ENCODE assay signal across 8 cellular contexts in the genomic region with DNA sequence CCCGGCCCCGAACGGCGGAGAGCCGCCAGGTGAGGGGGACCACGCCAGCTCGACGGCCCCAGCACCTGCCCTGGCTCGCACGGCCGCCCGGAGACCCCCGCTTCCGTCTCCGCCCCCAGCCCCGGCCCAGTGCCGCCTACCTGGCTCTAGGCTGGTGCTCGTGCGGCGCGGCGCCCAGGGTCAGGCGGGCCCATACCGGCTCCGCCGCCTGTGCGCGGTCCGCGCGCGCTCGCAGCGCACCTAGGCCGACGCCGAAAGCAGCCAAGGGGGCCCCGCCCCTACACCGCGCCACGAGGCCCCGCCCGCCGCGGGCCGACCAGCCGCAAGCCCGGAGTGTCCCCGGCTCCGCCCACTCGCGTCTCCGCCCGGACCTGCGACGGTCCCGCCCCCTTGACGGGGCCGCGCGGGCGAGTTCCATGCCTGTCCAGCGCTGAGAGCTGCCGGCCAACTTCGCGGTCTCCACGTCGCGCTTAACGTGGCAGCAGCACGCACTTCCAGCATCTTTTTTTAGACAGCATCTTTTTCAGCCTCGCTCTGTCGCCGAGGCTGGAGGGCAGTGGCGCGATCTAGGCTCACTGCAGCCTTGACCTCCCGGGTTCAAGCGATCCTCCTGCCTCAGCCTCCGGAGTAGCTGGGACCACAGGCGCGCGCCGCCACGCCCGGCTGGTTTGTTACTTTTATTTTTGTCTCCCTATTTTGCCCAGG. TPM values are rescaled to one million over a fixed set of nuclear protein-coding genes. Genes with fewer than 3 reads are reported as not detected.
DNase-seq lines count a peak whose midpoint lies in the region; ATAC-seq and TF ChIP-seq lines count a peak whose summit lies in the region.

Gene SLC25A39 (minus strand): TSS at position 253 of the 705 bp plus-strand sequence. CDS start 1,261 bp downstream, outside the sequence.

- H3K4me1 ChIP-seq in mammary epithelial cell (ENCODE audit: insufficient read depth, low read length) (peaks cover 8% of the 10 kb centered on the region), smooth muscle cell (ENCODE audit: low read depth) (peaks cover 12% of the 10 kb centered on the region)

- DNase-seq in ACHN: peak; percentile 96
- DNase-seq in NCI-H2196 (lab: John Stamatoyannopoulos, UW; ENCODE audit: unreplicated experiment): peak; percentile 96
- DNase-seq in mammary epithelial cell: peak; percentile 92
- DNase-seq in iPS-NIHi11 (ENCODE audit: low spot score): peak; percentile 92
- DNase-seq in smooth muscle cell (lab: John Stamatoyannopoulos, UW; ENCODE audit: unreplicated experiment): peak; percentile 85

- no peaks in the 10 kb centered on the region for H4K20me1 ChIP-seq in mammary epithelial cell (ENCODE audit: insufficient read depth, low read length)
- peaks cover 6% of the 10 kb centered on the region for H4K20me1 ChIP-seq in smooth muscle cell (ENCODE audit: low read depth)

- dilution Hi-C loops in mammary epithelial cell (cut with HindIII; ENCODE audit: low sequenced_read_pairs): no loop called here

- H3K36me3 ChIP-seq in mammary epithelial cell (ENCODE audit: insufficient read depth, low read length): peaks cover 11% of the 10 kb centered on the region
- H3K36me3 ChIP-seq in smooth muscle cell (ENCODE audit: low read depth): no peaks in the 10 kb centered on the region

- CTCF ChIA-PET in mammary epithelial cell (lab: Charles Lee; ENCODE audit: low non-redundant PET): no interaction called here

- BruUV-seq in mammary epithelial cell (replicated peaks; lab: Mats Ljungman, UMichigan): no TSS peak

- WGBS in mammary epithelial cell (ENCODE audit: low coverage, missing lambda C conversion rate): 2% methylated on average over 18 of the region's 85 CpGs
- 1% methylated on average over 33 of the region's 85 CpGs for WGBS in smooth muscle cell (ENCODE audit: low lambda C conversion rate)

- H2AFZ ChIP-seq in mammary epithelial cell (ENCODE audit: low read depth, low read length) (peak within 1 kb of the TSS; percentile 90), smooth muscle cell (ENCODE audit: low read depth) (peak within 1 kb of the TSS; percentile 74)

- H3K9ac ChIP-seq in mammary epithelial cell (ENCODE audit: insufficient read depth, low read length): peak within 1 kb of the TSS; percentile 77
- H3K9ac ChIP-seq in smooth muscle cell (ENCODE audit: low read depth): peak within 1 kb of the TSS; percentile 81

- intact Hi-C loops in mammary epithelial cell (cut with micrococcal nuclease): loop anchor here (1.0 to 2.0 kb wide), 4 partner anchors 20 to 199 kb away; partner anchors contain the start of gene GRN

- peak within 1 kb of the TSS; percentile 84 for H3K4me3 ChIP-seq in WI38 (ENCODE audit: low read depth, low read length)
- H3K4me3 ChIP-seq in mammary epithelial cell (replicated peaks in 1 of 3; ENCODE audit: insufficient read depth in 1 of 3, low read depth in 2 of 3, low read length in 3 of 3): peak within 1 kb of the TSS; percentile 77 to 85 (median 83)
- peak within 1 kb of the TSS; percentile 82 for H3K4me3 ChIP-seq in smooth muscle cell

- TF ChIP-seq CTCF in WI38 (IDR thresholded peaks at IDR 0.05; ENCODE audit: low read depth, low read length) (no peak), mammary epithelial cell (conservative IDR thresholded peaks at IDR 0.05 in 1 of 2, IDR thresholded peaks at IDR 0.05 in 1 of 2; ENCODE audit: extremely low read depth in 1 of 2, insufficient read depth in 1 of 2, low read depth in 1 of 2, low read length in 2 of 2) (no peak), smooth muscle cell (IDR thresholded peaks at IDR 0.05; ENCODE audit: borderline replicate concordance, insufficient read depth, poor library complexity, severe bottlenecking) (no peak)

- H3K79me2 ChIP-seq in mammary epithelial cell (ENCODE audit: insufficient read depth, low read length): peaks cover 26% of the 10 kb centered on the region
- peaks cover 16% of the 10 kb centered on the region for H3K79me2 ChIP-seq in smooth muscle cell (ENCODE audit: low read depth)

- H3K27me3 ChIP-seq in mammary epithelial cell (ENCODE audit: insufficient read depth, low read length) (no peaks in the 10 kb centered on the region), smooth muscle cell (ENCODE audit: low read depth) (no peaks in the 10 kb centered on the region)

- ATAC-seq in GM18870 (IDR thresholded peaks at IDR 0.05; ENCODE audit: unreplicated experiment): peak; percentile 44
- peak; percentile 53 for ATAC-seq in HG03108 (IDR thresholded peaks at IDR 0.05; ENCODE audit: unreplicated experiment)

- H3K27ac ChIP-seq in mammary epithelial cell (ENCODE audit: insufficient read depth, low read depth, low read length) (peak within 1 kb of the TSS; percentile 73), smooth muscle cell (ENCODE audit: low read depth) (peak within 1 kb of the TSS; percentile 84)

- in situ Hi-C loops in ACHN (cut with HindIII; ENCODE audit: low pct_ligation_motif_present, low pct_unique_long_range_greater_than_20kb, low sequenced_read_pairs) (loop anchor here (10.0 kb wide), 1 partner anchor 120 kb away; no protein-coding TSS in a partner anchor), mammary epithelial cell (cut with MboI; ENCODE audit: low sequenced_read_pairs in 2 of 2) (loop anchor here in 1 of 2 donors (5.0 kb wide), 1 partner anchor 102 kb away; no protein-coding TSS in a partner anchor)

- H3K4me2 ChIP-seq in mammary epithelial cell (ENCODE audit: insufficient read depth, low read depth, low read length) (peak within 1 kb of the TSS; percentile 97), smooth muscle cell (peak within 1 kb of the TSS; percentile 98)

- H3K9me3 ChIP-seq in mammary epithelial cell (replicated peaks; ENCODE audit: insufficient read depth, low read length): no peaks in the 10 kb centered on the region
- no peaks in the 10 kb centered on the region for H3K9me3 ChIP-seq in smooth muscle cell (replicated peaks; ENCODE audit: low read depth)

- peaks cover 3% of the 10 kb centered on the region for H3F3A ChIP-seq in smooth muscle cell (ENCODE audit: low read depth)

RNA-seq across cellular contexts. Expression of gene SLC25A39, which starts in this region (rescaled TPM):
- total RNA-seq in mammary epithelial cell (100 to 1,000 TPM; 116 to 169 TPM), smooth muscle cell (62.6 and 106 TPM in 2 replicates)
- polyA plus RNA-seq in mammary epithelial cell (176 TPM), smooth muscle cell (147 and 169 TPM in 2 replicates)
- 171 TPM for polyA minus RNA-seq in mammary epithelial cell

Comparison
In these comparisons a context has a peak if more than half of its experiments do, and no peak if none do; other contexts are left out.
1. Peak in every context shown above with its lines: DNase-seq, ATAC-seq, H3K4me3 ChIP-seq and H3K27ac ChIP-seq.